29 cellular contexts compared by ENCODE assay signal in the genomic region with DNA sequence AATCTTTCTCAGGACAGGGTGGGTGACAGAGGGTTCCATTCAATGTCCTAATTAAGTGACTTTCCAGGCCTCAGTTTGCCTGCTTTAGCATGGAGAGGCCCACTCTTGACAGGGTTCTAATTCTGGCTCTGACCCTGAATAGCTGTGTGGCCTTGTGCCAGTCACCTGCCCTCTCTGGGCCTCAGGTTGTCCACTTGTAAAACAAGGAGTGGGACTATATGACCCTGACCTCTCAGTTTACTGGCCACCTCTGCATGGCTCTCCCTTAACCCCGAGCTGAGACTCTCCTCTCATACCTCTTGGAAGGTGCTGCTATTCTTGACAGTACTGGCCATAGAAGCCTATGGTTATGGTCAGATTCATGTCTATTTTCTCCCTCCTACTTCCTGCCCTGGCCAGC. TPM values are rescaled to one million over a fixed set of nuclear protein-coding genes. Genes with fewer than 3 reads are reported as not detected.
"Had no signal": no experiment of that assay in that cellular context is flagged by ENCODE, and none has a peak within 500 bp of the region (broad histone marks: within the 10 kb centered on the region; RNA-seq: fewer than 3 reads in every experiment).

No MANE protein-coding gene starts in this region.

- H3K27ac Mint-ChIP-seq: dendritic cell treated with granulocyte-macrophage colony-stimulating factor and Interleukin-4, amounts not matched to agents 40 ng/mL and 50 ng/mL, for 4 days; effector memory CD8-positive, alpha-beta T cell; immature natural killer cell; memory B cell had no signal

- H3K4me1 ChIP-seq: esophagus muscularis mucosa, gastrocnemius medialis, lower lobe of right lung, transverse colon had no signal

- H3K36me3 Mint-ChIP-seq: immature natural killer cell, memory B cell had no signal

- FAIRE-seq: colon, keratinocyte had no signal

- H3K9me3 ChIP-seq: esophagus muscularis mucosa, gastrocnemius medialis, left ventricle myocardium inferior, lower lobe of right lung, sigmoid colon, stomach, thoracic aorta, transverse colon had no signal

- DNase-seq: cerebellar nuclear complex; effector memory CD8-positive, alpha-beta T cell; gastrocnemius medialis; immature natural killer cell; left cardiac atrium; left ventricle myocardium inferior; lower lobe of right lung; midbrain; posterior cingulate gyrus; sigmoid colon; stimulated activated CD4-positive, alpha-beta T cell treated with anti-CD3 and anti-CD28 coated beads, Interleukin-2, amount 100 ng/mL, for 24 hours; stimulated activated CD4-positive, alpha-beta T cell treated with anti-CD3 and anti-CD28 coated beads, Interleukin-4, amount 100 ng/mL, for 4 hours; stimulated activated naive CD4-positive, alpha-beta T cell; stomach; substantia nigra; transverse colon had no signal

- ATAC-seq: effector memory CD8-positive, alpha-beta T cell; gastrocnemius medialis; left cardiac atrium; lower lobe of right lung had no signal

- H3K4me3 ChIP-seq: esophagus muscularis mucosa, gastrocnemius medialis, left ventricle myocardium inferior, lower lobe of right lung, sigmoid colon, skin epidermis, stomach, thoracic aorta, transverse colon had no signal

- H3K4me1 Mint-ChIP-seq: immature natural killer cell, memory B cell had no signal

- H3K27me3 ChIP-seq: gastrocnemius medialis, transverse colon had no signal

- H3K4me3 Mint-ChIP-seq: dendritic cell treated with granulocyte-macrophage colony-stimulating factor and Interleukin-4, amounts not matched to agents 40 ng/mL and 50 ng/mL, for 4 days; effector memory CD8-positive, alpha-beta T cell; immature natural killer cell; memory B cell had no signal

- H3K9me3 Mint-ChIP-seq: dendritic cell treated with granulocyte-macrophage colony-stimulating factor and Interleukin-4, amounts not matched to agents 40 ng/mL and 50 ng/mL, for 4 days; effector memory CD8-positive, alpha-beta T cell; immature natural killer cell; memory B cell had no signal

- H3K36me3 ChIP-seq: esophagus muscularis mucosa, gastrocnemius medialis, left ventricle myocardium inferior, lower lobe of right lung, sigmoid colon, stomach, thoracic aorta, transverse colon had no signal

- H3K27ac ChIP-seq: epithelial cell of prostate, esophagus muscularis mucosa, gastrocnemius medialis, left ventricle myocardium inferior, lower lobe of right lung, sigmoid colon, skin epidermis, stomach, thoracic aorta, transverse colon had no signal

RNA-seq across cellular contexts. Expression of a gene that starts 44.1 kb away (rescaled TPM):
- total RNA-seq: esophagus muscularis mucosa, fibroblast of villous mesenchyme, gastrocnemius medialis, left cardiac atrium, left ventricle myocardium inferior, lower lobe of right lung, osteocyte, pulmonary artery endothelial cell, sigmoid colon, stomach, thoracic aorta, transverse colon, urinary bladder had no signal
- polyA plus RNA-seq: immature natural killer cell, keratinocyte, neural cell, stomach, urinary bladder had no signal
